ENCODE assay signal across 3 cellular contexts in the genomic region with DNA sequence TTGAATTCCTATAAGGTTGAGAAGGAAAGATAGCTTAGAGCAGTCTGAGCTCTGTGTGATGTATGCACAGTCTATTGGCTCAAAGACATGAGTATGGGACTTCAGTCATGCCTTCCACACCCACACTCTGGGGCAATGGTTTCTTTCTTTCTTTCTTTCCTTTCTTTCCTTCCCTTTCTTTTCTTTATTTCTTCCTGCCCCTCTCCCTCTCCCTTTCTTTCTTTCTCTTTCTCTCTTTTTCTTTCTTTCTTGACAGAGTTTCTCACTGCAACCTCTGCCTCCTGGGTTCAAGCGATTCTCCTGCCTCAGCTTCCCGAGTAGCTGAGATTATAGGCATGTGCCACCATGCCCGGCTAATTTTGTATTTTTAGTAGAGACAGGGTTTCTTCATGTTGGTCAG. TPM values are rescaled to one million over a fixed set of nuclear protein-coding genes. Genes with fewer than 3 reads are reported as not detected.
"Had no signal": no experiment of that assay in that cellular context is flagged by ENCODE, and none has a peak within 500 bp of the region (broad histone marks: within the 10 kb centered on the region; RNA-seq: fewer than 3 reads in every experiment).

No MANE protein-coding gene starts in this region.

RNA-seq across cellular contexts. Expression of a gene that starts 49.6 kb away (rescaled TPM):
- total RNA-seq: OCI-LY7, RPMI7951, SK-MEL-5 had no signal
